Comparison of ENCODE assay signal across 1 cellular context in the genomic region with DNA sequence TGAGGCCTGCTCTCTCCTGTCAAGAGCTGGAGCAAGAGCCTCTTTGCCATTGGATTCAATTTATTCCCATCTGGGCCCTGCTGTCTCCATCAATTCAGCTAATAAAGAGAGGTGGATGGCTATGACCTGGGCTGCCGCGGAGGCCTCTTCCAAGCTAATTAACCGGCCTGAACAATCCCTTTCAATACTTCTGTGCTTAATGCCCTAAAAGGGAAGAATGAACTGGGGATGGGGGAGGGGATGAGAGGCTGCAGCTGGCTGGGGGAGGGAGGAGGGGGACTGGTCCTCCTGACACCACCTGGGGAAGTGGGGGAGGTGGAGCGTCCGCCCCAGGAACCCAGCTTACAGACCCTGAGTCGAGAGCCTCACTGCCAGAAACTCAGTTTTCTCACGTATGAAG.
TF ChIP-seq lines count a peak whose summit lies in the region.

No MANE protein-coding gene starts in this region.

TF ChIP-seq in WTC11, 78 proteins besides CTCF, POLR2A, EP300 and RAD21 (continued from another document):
- TF ChIP-seq, protein P1, sequence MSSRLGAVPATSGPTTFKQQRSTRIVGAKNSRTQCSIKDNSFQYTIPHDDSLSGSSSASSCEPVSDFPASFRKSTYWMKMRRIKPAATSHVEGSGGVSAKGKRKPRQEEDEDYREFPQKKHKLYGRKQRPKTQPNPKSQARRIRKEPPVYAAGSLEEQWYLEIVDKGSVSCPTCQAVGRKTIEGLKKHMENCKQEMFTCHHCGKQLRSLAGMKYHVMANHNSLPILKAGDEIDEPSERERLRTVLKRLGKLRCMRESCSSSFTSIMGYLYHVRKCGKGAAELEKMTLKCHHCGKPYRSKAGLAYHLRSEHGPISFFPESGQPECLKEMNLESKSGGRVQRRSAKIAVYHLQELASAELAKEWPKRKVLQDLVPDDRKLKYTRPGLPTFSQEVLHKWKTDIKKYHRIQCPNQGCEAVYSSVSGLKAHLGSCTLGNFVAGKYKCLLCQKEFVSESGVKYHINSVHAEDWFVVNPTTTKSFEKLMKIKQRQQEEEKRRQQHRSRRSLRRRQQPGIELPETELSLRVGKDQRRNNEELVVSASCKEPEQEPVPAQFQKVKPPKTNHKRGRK (CRISPR knock-in tag; IDR thresholded peaks at IDR 0.05; ENCODE audit: borderline replicate concordance): no peak
- TF ChIP-seq, protein P2, sequence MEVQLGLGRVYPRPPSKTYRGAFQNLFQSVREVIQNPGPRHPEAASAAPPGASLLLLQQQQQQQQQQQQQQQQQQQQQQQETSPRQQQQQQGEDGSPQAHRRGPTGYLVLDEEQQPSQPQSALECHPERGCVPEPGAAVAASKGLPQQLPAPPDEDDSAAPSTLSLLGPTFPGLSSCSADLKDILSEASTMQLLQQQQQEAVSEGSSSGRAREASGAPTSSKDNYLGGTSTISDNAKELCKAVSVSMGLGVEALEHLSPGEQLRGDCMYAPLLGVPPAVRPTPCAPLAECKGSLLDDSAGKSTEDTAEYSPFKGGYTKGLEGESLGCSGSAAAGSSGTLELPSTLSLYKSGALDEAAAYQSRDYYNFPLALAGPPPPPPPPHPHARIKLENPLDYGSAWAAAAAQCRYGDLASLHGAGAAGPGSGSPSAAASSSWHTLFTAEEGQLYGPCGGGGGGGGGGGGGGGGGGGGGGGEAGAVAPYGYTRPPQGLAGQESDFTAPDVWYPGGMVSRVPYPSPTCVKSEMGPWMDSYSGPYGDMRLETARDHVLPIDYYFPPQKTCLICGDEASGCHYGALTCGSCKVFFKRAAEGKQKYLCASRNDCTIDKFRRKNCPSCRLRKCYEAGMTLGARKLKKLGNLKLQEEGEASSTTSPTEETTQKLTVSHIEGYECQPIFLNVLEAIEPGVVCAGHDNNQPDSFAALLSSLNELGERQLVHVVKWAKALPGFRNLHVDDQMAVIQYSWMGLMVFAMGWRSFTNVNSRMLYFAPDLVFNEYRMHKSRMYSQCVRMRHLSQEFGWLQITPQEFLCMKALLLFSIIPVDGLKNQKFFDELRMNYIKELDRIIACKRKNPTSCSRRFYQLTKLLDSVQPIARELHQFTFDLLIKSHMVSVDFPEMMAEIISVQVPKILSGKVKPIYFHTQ (CRISPR knock-in tag; IDR thresholded peaks at IDR 0.05): no peak
- TF ChIP-seq TEAD1 (CRISPR knock-in tag; IDR thresholded peaks at IDR 0.05) (no peak), MYBL2 (CRISPR knock-in tag; IDR thresholded peaks at IDR 0.05) (no peak), GRHL2 (CRISPR knock-in tag; IDR thresholded peaks at IDR 0.05; ENCODE audit: insufficient replicate concordance, severe bottlenecking) (no peak), RORB (CRISPR knock-in tag; IDR thresholded peaks at IDR 0.05) (no peak)
- TF ChIP-seq, protein P3, sequence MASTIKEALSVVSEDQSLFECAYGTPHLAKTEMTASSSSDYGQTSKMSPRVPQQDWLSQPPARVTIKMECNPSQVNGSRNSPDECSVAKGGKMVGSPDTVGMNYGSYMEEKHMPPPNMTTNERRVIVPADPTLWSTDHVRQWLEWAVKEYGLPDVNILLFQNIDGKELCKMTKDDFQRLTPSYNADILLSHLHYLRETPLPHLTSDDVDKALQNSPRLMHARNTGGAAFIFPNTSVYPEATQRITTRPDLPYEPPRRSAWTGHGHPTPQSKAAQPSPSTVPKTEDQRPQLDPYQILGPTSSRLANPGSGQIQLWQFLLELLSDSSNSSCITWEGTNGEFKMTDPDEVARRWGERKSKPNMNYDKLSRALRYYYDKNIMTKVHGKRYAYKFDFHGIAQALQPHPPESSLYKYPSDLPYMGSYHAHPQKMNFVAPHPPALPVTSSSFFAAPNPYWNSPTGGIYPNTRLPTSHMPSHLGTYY (CRISPR knock-in tag; IDR thresholded peaks at IDR 0.05): no peak
